In genomic region chr9:35102769-35103659, GRCh38 we compare ENCODE assay signal across 8 cellular contexts. TPM values are rescaled to one million over a fixed set of nuclear protein-coding genes. Genes with fewer than 3 reads are reported as not detected.
DNase-seq lines count a peak whose midpoint lies in the region; ATAC-seq and TF ChIP-seq lines count a peak whose summit lies in the region.

TSS of gene STOML2 (minus strand) at chr9:35103131. CDS start at chr9:35103094, 37 bp downstream.

- POLR2A ChIA-PET in BJ (lab: Charles Lee): interaction anchor here (0.6 kb wide), 1 partner anchor 239 kb away, joined by 4 read pairs; no protein-coding TSS in a partner anchor

- no peaks in the 10 kb centered on the region for H3K27me3 ChIP-seq in BJ (ENCODE audit: control insufficient read depth, insufficient read depth, low read length)

- peaks cover 40% of the 10 kb centered on the region for H3K36me3 ChIP-seq in BJ (ENCODE audit: control insufficient read depth, insufficient read depth, low read length)

- DNase-seq in BJ (ENCODE audit: low read depth) (peak; percentile 75), NCI-H526 treated with DMSO at 0.1 percent for 48 hours (lab: John Stamatoyannopoulos, UW) (peak; percentile 90), coronary artery (ENCODE audit: low spot score) (peak; percentile 97), left colon (peak; percentile 93 to 95)
- peak; percentile 97 for DNase-seq in activated CD4-positive, alpha-beta T cell treated with anti-CD3 and anti-CD28 coated beads, Interleukin-2, amount 10 ng/mL, durations not matched to agents 24 days and 14 days
- DNase-seq in stimulated activated CD4-positive, alpha-beta T cell treated with anti-CD3 and anti-CD28 coated beads, Interleukin-1b, Interleukin-23, amount 100 ng/mL, for 48 hours: peak; percentile 94

- no peaks in the 10 kb centered on the region for H3K9me3 Mint-ChIP-seq in activated CD4-positive, alpha-beta T cell treated with anti-CD3 and anti-CD28 coated beads, Interleukin-2, amount 10 ng/mL, durations not matched to agents 24 days and 14 days

- no peak for TF ChIP-seq CTCF in BJ (IDR thresholded peaks at IDR 0.05; ENCODE audit: insufficient read depth, low read depth, low read length)
- no peak for TF ChIP-seq CTCF in coronary artery (IDR thresholded peaks at IDR 0.05)

- peak within 1 kb of the TSS; percentile 70 for H3K4me3 ChIP-seq in BJ (ENCODE audit: low read depth, low read length)
- peak within 1 kb of the TSS; percentile 77 for H3K4me3 ChIP-seq in coronary artery

- H3K27ac ChIP-seq in coronary artery: peak within 1 kb of the TSS; percentile 77 to 87

- peaks cover 27% of the 10 kb centered on the region for H3K4me1 Mint-ChIP-seq in activated CD4-positive, alpha-beta T cell treated with anti-CD3 and anti-CD28 coated beads, Interleukin-2, amount 10 ng/mL, durations not matched to agents 24 days and 14 days

- peak within 1 kb of the TSS; percentile 97 for H3K27ac Mint-ChIP-seq in activated CD4-positive, alpha-beta T cell treated with anti-CD3 and anti-CD28 coated beads, Interleukin-2, amount 10 ng/mL, durations not matched to agents 24 days and 14 days

- H3K27me3 Mint-ChIP-seq in activated CD4-positive, alpha-beta T cell treated with anti-CD3 and anti-CD28 coated beads, Interleukin-2, amount 10 ng/mL, durations not matched to agents 24 days and 14 days: no peaks in the 10 kb centered on the region

- ATAC-seq in GM19324 (IDR thresholded peaks at IDR 0.05; ENCODE audit: low FRiP score, unreplicated experiment) (peak; percentile 91), HG03469 (IDR thresholded peaks at IDR 0.05; ENCODE audit: unreplicated experiment) (peak; percentile 93), left colon (peak; percentile 98)

- peak within 1 kb of the TSS; percentile 94 for H3K4me3 Mint-ChIP-seq in activated CD4-positive, alpha-beta T cell treated with anti-CD3 and anti-CD28 coated beads, Interleukin-2, amount 10 ng/mL, durations not matched to agents 24 days and 14 days

- H3K36me3 Mint-ChIP-seq in activated CD4-positive, alpha-beta T cell treated with anti-CD3 and anti-CD28 coated beads, Interleukin-2, amount 10 ng/mL, durations not matched to agents 24 days and 14 days (ENCODE audit: low read depth): peaks cover 52% of the 10 kb centered on the region

- intact Hi-C loops in activated CD4-positive, alpha-beta T cell treated with anti-CD3 and anti-CD28 coated beads, Interleukin-2, amount 10 ng/mL, durations not matched to agents 24 days and 14 days (cut with micrococcal nuclease): loop anchor here (1.0 kb wide), 2 partner anchors 8 to 24 kb away; partner anchors contain the start of gene FANCG
- intact Hi-C loops in left colon (cut with DNase I, micrococcal nuclease): no loop called here

- CTCF ChIA-PET in BJ (lab: Yijun Ruan, JAX): interaction anchor here (0.8 to 3.2 kb wide), 5 partner anchors 9 to 373 kb away, joined by 3 to 10 read pairs (median 4); partner anchors contain the start of gene VCP

RNA-seq across cellular contexts. Expression of gene STOML2, which starts in this region (rescaled TPM):
- polyA plus RNA-seq in BJ (2011; rRNA removed): 134 and 170 TPM in 2 replicates
- polyA minus RNA-seq in BJ (2011; rRNA and poly(A)+ RNA removed): 44.9 and 88.0 TPM in 2 replicates
- 258 and 262 TPM in 2 replicates for total RNA-seq in activated CD4-positive, alpha-beta T cell treated with anti-CD3 and anti-CD28 coated beads, Interleukin-2, amount 10 ng/mL, durations not matched to agents 24 days and 14 days
- 100 to 1,000 TPM in 1 of 2 donors, 10 to 100 TPM in 1; 89.8 to 118 TPM for total RNA-seq in left colon

Comparison
In these comparisons a context has a peak if more than half of its experiments do, and no peak if none do; other contexts are left out.
1. Peak in every context shown above with its lines: DNase-seq, ATAC-seq, H3K4me3 ChIP-seq and H3K27ac ChIP-seq.